2 cellular contexts compared by ENCODE assay signal in the genomic region with DNA sequence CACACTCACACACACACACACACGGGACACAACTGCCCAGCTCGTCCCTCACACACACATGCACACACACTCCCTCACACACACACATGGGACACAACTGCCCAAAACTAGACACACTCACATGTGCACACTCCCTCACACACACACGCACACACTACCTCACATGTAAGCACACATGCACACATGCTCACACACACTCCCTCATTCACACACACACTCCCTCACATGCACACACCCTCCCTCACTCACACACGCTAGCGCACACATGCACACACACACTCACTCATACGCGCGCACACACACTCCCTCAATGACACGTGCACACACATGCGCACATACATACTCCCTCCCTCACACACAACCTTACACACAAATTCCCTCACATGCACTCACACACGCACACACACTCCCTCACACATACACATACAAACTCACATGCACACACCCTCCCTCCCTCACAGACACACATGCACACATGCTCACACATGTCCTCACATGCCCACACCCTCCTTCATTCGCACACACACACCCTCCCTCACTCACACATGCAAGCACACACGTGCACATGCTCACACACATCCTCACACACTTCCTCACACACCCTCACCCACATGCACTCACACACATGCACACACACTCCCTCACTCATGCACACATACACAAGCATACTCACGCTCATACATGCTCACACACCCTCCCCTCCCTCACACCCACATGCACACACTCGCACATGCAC.
TF ChIP-seq lines count a peak whose summit lies in the region.

No MANE protein-coding gene starts in this region.

TF ChIP-seq in HEK293, 187 proteins besides CTCF, POLR2A, EP300 and RAD21:
- TF ChIP-seq, protein P1, sequence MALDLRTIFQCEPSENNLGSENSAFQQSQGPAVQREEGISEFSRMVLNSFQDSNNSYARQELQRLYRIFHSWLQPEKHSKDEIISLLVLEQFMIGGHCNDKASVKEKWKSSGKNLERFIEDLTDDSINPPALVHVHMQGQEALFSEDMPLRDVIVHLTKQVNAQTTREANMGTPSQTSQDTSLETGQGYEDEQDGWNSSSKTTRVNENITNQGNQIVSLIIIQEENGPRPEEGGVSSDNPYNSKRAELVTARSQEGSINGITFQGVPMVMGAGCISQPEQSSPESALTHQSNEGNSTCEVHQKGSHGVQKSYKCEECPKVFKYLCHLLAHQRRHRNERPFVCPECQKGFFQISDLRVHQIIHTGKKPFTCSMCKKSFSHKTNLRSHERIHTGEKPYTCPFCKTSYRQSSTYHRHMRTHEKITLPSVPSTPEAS (tag by site-specific recombination; IDR thresholded peaks at IDR 0.05): peak; percentile 74
- no peak for TF ChIP-seq ZNF544 (tag by site-specific recombination; IDR thresholded peaks at IDR 0.05)
- no peak for TF ChIP-seq ZSCAN16 (tag by site-specific recombination; IDR thresholded peaks at IDR 0.05)
- TF ChIP-seq GLI4 (tag by site-specific recombination; IDR thresholded peaks at IDR 0.05): no peak
- TF ChIP-seq ZNF571 (tag by site-specific recombination; IDR thresholded peaks at IDR 0.05): peak; percentile 18; the same call in 1 of the 2 replicates
- TF ChIP-seq ZNF311 (tag by site-specific recombination; IDR thresholded peaks at IDR 0.05; ENCODE audit: borderline replicate concordance): 0 out of 2 replicates have a peak, but pooled peaks have one; percentile 60
- TF ChIP-seq ZNF280C (tag by site-specific recombination; IDR thresholded peaks at IDR 0.05): 0 out of 2 replicates have a peak, but pooled peaks have one; percentile 12
- no peak for TF ChIP-seq ZFHX2 (tag by site-specific recombination; conservative IDR thresholded peaks at IDR 0.05)
- no peak for TF ChIP-seq PRDM6 (tag by site-specific recombination; IDR thresholded peaks at IDR 0.05)
- TF ChIP-seq, protein P2, sequence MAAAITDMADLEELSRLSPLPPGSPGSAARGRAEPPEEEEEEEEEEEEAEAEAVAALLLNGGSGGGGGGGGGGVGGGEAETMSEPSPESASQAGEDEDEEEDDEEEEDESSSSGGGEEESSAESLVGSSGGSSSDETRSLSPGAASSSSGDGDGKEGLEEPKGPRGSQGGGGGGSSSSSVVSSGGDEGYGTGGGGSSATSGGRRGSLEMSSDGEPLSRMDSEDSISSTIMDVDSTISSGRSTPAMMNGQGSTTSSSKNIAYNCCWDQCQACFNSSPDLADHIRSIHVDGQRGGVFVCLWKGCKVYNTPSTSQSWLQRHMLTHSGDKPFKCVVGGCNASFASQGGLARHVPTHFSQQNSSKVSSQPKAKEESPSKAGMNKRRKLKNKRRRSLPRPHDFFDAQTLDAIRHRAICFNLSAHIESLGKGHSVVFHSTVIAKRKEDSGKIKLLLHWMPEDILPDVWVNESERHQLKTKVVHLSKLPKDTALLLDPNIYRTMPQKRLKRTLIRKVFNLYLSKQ (tag by site-specific recombination; IDR thresholded peaks at IDR 0.05; ENCODE audit: borderline replicate concordance): no peak
- 0 out of 2 replicates have a peak, but pooled peaks have one; percentile 28 for TF ChIP-seq MYNN (tag by site-specific recombination; IDR thresholded peaks at IDR 0.05; ENCODE audit: borderline replicate concordance)
- TF ChIP-seq ZNF560 (tag by site-specific recombination; IDR thresholded peaks at IDR 0.05; ENCODE audit: borderline replicate concordance): no peak
- 0 out of 2 replicates have a peak, but pooled peaks have one; percentile 28 for TF ChIP-seq ZNF600 (tag by site-specific recombination; IDR thresholded peaks at IDR 0.05)
- TF ChIP-seq ZNF18 (tag by site-specific recombination; IDR thresholded peaks at IDR 0.05): peak; percentile 88
- TF ChIP-seq EGR2 (tag by site-specific recombination; IDR thresholded peaks at IDR 0.05; ENCODE audit: low read depth): no peak

TF ChIP-seq in H1, 55 proteins besides CTCF, POLR2A, EP300 and RAD21:
- TF ChIP-seq JUN (IDR thresholded peaks at IDR 0.05; ENCODE audit: low read depth, low read length): no peak
- no peak for TF ChIP-seq RNF2 (IDR thresholded peaks at IDR 0.05; ENCODE audit: borderline replicate concordance, low read depth, low read length, missing control alignments, poor library complexity, severe bottlenecking)
- no peak for TF ChIP-seq SRF (IDR thresholded peaks at IDR 0.05; ENCODE audit: low read depth, low read length)
- TF ChIP-seq TAF1 (IDR thresholded peaks at IDR 0.05; ENCODE audit: low read depth, low read length): no peak
- TF ChIP-seq NANOG (IDR thresholded peaks at IDR 0.05; ENCODE audit: insufficient read depth, low read depth, low read length, poor library complexity, severe bottlenecking): no peak
- no peak for TF ChIP-seq MAFK (IDR thresholded peaks at IDR 0.05; ENCODE audit: low read depth, low read length)
